In genomic region chr13:36298535-36299068, GRCh38 we compare ENCODE assay signal across 9 cellular contexts. TPM values are rescaled to one million over a fixed set of nuclear protein-coding genes. Genes with fewer than 3 reads are reported as not detected.
DNase-seq lines count a peak whose midpoint lies in the region; ATAC-seq and TF ChIP-seq lines count a peak whose summit lies in the region.
"Had no signal": no experiment of that assay in that cellular context is flagged by ENCODE, and none has a peak within 500 bp of the region (broad histone marks: within the 10 kb centered on the region; RNA-seq: fewer than 3 reads in every experiment).

No MANE protein-coding gene starts in this region.

- TF ChIP-seq CTCF in gastroesophageal sphincter (IDR thresholded peaks at IDR 0.05), result no peak

- H2AK5ac ChIP-seq in trophoblast cell (ENCODE audit: low read length), result no peak overlapping the region

- no peak overlapping the region for H3K23ac ChIP-seq in trophoblast cell (ENCODE audit: low read length)

- H3K36me3 ChIP-seq in SJCRH30 (peaks cover 8% of the 10 kb centered on the region; the same call in 1 of the 2 replicates), gastroesophageal sphincter (peaks cover 0 to 13% of the 10 kb centered on the region in 2 donors), trophoblast cell (ENCODE audit: control insufficient read depth in 1 of 2, insufficient read depth in 2 of 2, low read length in 2 of 2) (peaks cover 0 to 1% of the 10 kb centered on the region in 2 experiments)

- peaks cover 13% of the 10 kb centered on the region for H3K79me1 ChIP-seq in trophoblast cell (ENCODE audit: low read length)

- no peak overlapping the region for H2BK5ac ChIP-seq in trophoblast cell (ENCODE audit: low read depth, low read length, poor library complexity)

- H3K79me2 ChIP-seq in trophoblast cell (ENCODE audit: control insufficient read depth, insufficient read depth, low read length, poor library complexity), result peaks cover 3% of the 10 kb centered on the region

- DNase-seq in GM03348 (ENCODE audit: low spot score), result peak; percentile 21
- peak; percentile 15 to 39 for DNase-seq in SJCRH30
- no peak for DNase-seq in trophoblast cell
- DNase-seq in AG08395 (ENCODE audit: low spot score), result no peak
- DNase-seq in epidermal melanocyte (ENCODE audit: insufficient read length, low spot score), result no peak
- DNase-seq: activated effector memory CD4-positive, alpha-beta T cell treated with Interleukin-2 at 50 U/mL for 16 hours had no signal

- H3K4me2 ChIP-seq in trophoblast cell (ENCODE audit: low read length), result peak overlapping the region; percentile 60

- H4K12ac ChIP-seq in trophoblast cell (ENCODE audit: low read depth, low read length), result no peak overlapping the region

- H3K27ac ChIP-seq in SJCRH30 (peak overlapping the region; percentile 88), gastroesophageal sphincter (peak overlapping the region in 3 of 4 donors; percentile 79 to 85 (median 84)), trophoblast cell (ENCODE audit: low read depth, low read length) (peak overlapping the region; percentile 80)

- no peak for TF ChIP-seq EP300 in gastroesophageal sphincter (IDR thresholded peaks at IDR 0.05)

- no peaks in the 10 kb centered on the region for H3K27me3 ChIP-seq in SJCRH30
- no peaks in the 10 kb centered on the region for H3K27me3 ChIP-seq in gastroesophageal sphincter
- H3K27me3 ChIP-seq in trophoblast cell (ENCODE audit: insufficient read depth, low read length), result no peaks in the 10 kb centered on the region

- no peak overlapping the region for H2AFZ ChIP-seq in trophoblast cell (ENCODE audit: insufficient read depth, low read length, poor library complexity)

- H3K9ac ChIP-seq in trophoblast cell (ENCODE audit: low read length), result peak overlapping the region; percentile 48

- H3K9me3 ChIP-seq in SJCRH30 (replicated peaks) (no peaks in the 10 kb centered on the region), gastroesophageal sphincter (no peaks in the 10 kb centered on the region), trophoblast cell (ENCODE audit: insufficient read depth, low read depth, low read length) (no peaks in the 10 kb centered on the region)

- H2BK12ac ChIP-seq in trophoblast cell (ENCODE audit: low read length), result peak overlapping the region; percentile 58

- peak overlapping the region; percentile 49 for H4K8ac ChIP-seq in trophoblast cell (ENCODE audit: low read depth, low read length)

- 28 to 36% methylated on average over 2 to 4 of the region's 4 CpGs for WGBS in gastroesophageal sphincter (ENCODE audit: low coverage in 1 of 2), 2 donors
- WGBS in trophoblast cell (ENCODE audit: extremely low coverage, insufficient coverage, insufficient read length), result no CpG with 5 or more reads among the region's 4 CpGs

- peak overlapping the region; percentile 36 for H2BK120ac ChIP-seq in trophoblast cell (ENCODE audit: insufficient read depth, low read length, poor library complexity)

- peak overlapping the region; percentile 35 for H4K91ac ChIP-seq in trophoblast cell (ENCODE audit: low read depth, low read length)

- H3K4me1 ChIP-seq in SJCRH30, result no peaks in the 10 kb centered on the region
- H3K4me1 ChIP-seq in gastroesophageal sphincter, result peaks cover 0 to 18% (median 3%) of the 10 kb centered on the region in 3 donors
- H3K4me1 ChIP-seq in trophoblast cell (ENCODE audit: control insufficient read depth in 1 of 2, insufficient read depth in 2 of 2, low read length in 2 of 2), result peaks cover 6 to 12% of the 10 kb centered on the region in 2 experiments

- H3K14ac ChIP-seq in trophoblast cell (ENCODE audit: low read length), result no peak overlapping the region

- no peak for TF ChIP-seq POLR2A in gastroesophageal sphincter (IDR thresholded peaks at IDR 0.05)

- no peak overlapping the region for H3K4ac ChIP-seq in trophoblast cell (ENCODE audit: low read depth, low read length)

- peak overlapping the region; percentile 90 for H3K4me3 ChIP-seq in SJCRH30
- peak overlapping the region in 1 of 2 donors; percentile 62 for H3K4me3 ChIP-seq in gastroesophageal sphincter
- no peak overlapping the region for H3K4me3 ChIP-seq in trophoblast cell (ENCODE audit: low read depth, low read length)

- no peak for ATAC-seq in gastroesophageal sphincter
- no peak for ATAC-seq in HG03565 (IDR thresholded peaks at IDR 0.05; ENCODE audit: unreplicated experiment)
- ATAC-seq in GM19035 (IDR thresholded peaks at IDR 0.05; ENCODE audit: unreplicated experiment), result no peak

- H3K18ac ChIP-seq in trophoblast cell (ENCODE audit: low read length), result no peak overlapping the region

RNA-seq across cellular contexts. Expression of gene CCDC169, which starts 1.0 kb away (rescaled TPM):
- 5.6 and 8.5 TPM in 2 replicates for total RNA-seq in SJCRH30 (2014; rRNA removed; shearing (Covaris generic))
- total RNA-seq in gastroesophageal sphincter, result 1 to 10 TPM in 1 of 4 donors, under 1 TPM in 2, not detected in 1; 0.46 to 5.6 (median 0.94) TPM
- polyA plus RNA-seq in trophoblast cell (2013), result 2.9 and 3.9 TPM in 2 replicates

RNA-seq across cellular contexts. Expression of gene SPART, which starts 47.6 kb away (rescaled TPM):
- total RNA-seq in SJCRH30 (2014; rRNA removed; shearing (Covaris generic)), result 130 and 136 TPM in 2 replicates
- total RNA-seq in gastroesophageal sphincter, result 100 to 1,000 TPM; 113 to 173 (median 128) TPM
- polyA plus RNA-seq in trophoblast cell (2013), result 88.2 and 93.0 TPM in 2 replicates

Comparison
In these comparisons a context has a peak if more than half of its experiments do, and no peak if none do; other contexts are left out.
1. DNase-seq: peak in GM03348 (single experiment) and SJCRH30 (2 of 2); none in trophoblast cell (0 of 2), AG08395 (single experiment) and epidermal melanocyte (single experiment).
2. Peak in every context shown above with its lines, with median percentiles within 50 percentile points of each other: H3K27ac ChIP-seq.